Comparison of ENCODE assay signal across 3 cellular contexts in the genomic region with DNA sequence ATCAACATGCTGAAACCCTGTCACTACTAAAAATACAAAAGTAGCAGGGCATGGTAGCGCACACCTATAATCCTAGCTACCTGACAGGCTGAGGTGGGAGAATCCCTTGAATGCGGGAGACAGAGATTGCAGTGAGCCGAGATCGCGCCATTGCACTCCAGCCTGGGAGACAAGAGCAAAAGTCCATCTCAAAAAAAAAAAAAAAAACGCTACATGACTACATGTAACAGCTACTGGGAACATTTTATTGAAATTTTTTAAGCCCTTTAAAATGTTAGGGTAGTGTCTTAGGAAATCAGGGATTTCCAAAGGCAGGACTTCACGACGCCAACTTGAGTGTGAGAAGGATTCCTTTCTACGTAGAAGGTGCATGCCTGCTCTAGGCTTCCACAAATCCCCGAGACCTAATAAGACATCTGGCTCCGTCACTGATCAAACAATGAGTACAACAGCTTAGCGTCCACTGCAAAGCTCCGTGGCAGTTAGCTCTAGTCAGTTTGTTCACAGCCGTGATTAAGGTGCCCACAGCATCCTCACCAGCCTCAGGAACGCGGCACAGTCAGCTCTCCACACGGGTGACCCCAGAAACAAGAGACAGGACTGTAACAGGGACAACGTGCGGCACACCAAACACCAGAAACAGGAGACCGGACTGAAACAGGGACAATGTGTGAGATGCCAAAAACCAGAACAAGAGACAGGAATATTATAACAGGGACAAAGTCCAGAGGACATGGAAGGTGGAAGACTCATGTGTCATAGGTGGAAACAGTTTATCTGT.
TF ChIP-seq lines count a peak whose summit lies in the region.

No MANE protein-coding gene starts in this region.

TF ChIP-seq in A549, 52 proteins besides CTCF, POLR2A, EP300 and RAD21:
- no peak for TF ChIP-seq ZC3H11A (IDR thresholded peaks at IDR 0.05)
- TF ChIP-seq, protein P1, sequence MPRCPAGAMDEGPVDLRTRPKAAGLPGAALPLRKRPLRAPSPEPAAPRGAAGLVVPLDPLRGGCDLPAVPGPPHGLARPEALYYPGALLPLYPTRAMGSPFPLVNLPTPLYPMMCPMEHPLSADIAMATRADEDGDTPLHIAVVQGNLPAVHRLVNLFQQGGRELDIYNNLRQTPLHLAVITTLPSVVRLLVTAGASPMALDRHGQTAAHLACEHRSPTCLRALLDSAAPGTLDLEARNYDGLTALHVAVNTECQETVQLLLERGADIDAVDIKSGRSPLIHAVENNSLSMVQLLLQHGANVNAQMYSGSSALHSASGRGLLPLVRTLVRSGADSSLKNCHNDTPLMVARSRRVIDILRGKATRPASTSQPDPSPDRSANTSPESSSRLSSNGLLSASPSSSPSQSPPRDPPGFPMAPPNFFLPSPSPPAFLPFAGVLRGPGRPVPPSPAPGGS (IDR thresholded peaks at IDR 0.05), result no peak
TF ChIP-seq in A549: peak in this region for 0.

TF ChIP-seq in WTC11, 78 proteins besides CTCF, POLR2A, EP300 and RAD21 (continues in another document):
- TF ChIP-seq GTF2I (CRISPR knock-in tag; conservative IDR thresholded peaks at IDR 0.05), result no peak
- TF ChIP-seq ZNF423 (CRISPR knock-in tag; IDR thresholded peaks at IDR 0.05), result no peak
- TF ChIP-seq, protein P2, sequence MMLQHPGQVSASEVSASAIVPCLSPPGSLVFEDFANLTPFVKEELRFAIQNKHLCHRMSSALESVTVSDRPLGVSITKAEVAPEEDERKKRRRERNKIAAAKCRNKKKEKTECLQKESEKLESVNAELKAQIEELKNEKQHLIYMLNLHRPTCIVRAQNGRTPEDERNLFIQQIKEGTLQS (CRISPR knock-in tag; conservative IDR thresholded peaks at IDR 0.05), result no peak
- TF ChIP-seq FOXP1 (CRISPR knock-in tag; IDR thresholded peaks at IDR 0.05; ENCODE audit: borderline replicate concordance), result no peak
- no peak for TF ChIP-seq OVOL2 (CRISPR knock-in tag; IDR thresholded peaks at IDR 0.05; ENCODE audit: borderline replicate concordance)
- TF ChIP-seq, protein P3, sequence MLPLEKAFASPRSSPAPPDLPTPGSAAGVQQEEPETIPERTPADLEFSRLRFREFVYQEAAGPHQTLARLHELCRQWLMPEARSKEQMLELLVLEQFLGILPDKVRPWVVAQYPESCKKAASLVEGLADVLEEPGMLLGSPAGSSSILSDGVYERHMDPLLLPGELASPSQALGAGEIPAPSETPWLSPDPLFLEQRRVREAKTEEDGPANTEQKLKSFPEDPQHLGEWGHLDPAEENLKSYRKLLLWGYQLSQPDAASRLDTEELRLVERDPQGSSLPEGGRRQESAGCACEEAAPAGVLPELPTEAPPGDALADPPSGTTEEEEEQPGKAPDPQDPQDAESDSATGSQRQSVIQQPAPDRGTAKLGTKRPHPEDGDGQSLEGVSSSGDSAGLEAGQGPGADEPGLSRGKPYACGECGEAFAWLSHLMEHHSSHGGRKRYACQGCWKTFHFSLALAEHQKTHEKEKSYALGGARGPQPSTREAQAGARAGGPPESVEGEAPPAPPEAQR (CRISPR knock-in tag; IDR thresholded peaks at IDR 0.05), result no peak
- no peak for TF ChIP-seq ELF4 (CRISPR knock-in tag; IDR thresholded peaks at IDR 0.05; ENCODE audit: low read depth)
- TF ChIP-seq, protein P4, sequence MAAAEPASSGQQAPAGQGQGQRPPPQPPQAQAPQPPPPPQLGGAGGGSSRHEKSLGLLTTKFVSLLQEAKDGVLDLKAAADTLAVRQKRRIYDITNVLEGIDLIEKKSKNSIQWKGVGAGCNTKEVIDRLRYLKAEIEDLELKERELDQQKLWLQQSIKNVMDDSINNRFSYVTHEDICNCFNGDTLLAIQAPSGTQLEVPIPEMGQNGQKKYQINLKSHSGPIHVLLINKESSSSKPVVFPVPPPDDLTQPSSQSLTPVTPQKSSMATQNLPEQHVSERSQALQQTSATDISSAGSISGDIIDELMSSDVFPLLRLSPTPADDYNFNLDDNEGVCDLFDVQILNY (CRISPR knock-in tag; IDR thresholded peaks at IDR 0.05), result no peak
- no peak for TF ChIP-seq ZBTB21 (CRISPR knock-in tag; IDR thresholded peaks at IDR 0.05; ENCODE audit: borderline replicate concordance)
- TF ChIP-seq, protein P5, sequence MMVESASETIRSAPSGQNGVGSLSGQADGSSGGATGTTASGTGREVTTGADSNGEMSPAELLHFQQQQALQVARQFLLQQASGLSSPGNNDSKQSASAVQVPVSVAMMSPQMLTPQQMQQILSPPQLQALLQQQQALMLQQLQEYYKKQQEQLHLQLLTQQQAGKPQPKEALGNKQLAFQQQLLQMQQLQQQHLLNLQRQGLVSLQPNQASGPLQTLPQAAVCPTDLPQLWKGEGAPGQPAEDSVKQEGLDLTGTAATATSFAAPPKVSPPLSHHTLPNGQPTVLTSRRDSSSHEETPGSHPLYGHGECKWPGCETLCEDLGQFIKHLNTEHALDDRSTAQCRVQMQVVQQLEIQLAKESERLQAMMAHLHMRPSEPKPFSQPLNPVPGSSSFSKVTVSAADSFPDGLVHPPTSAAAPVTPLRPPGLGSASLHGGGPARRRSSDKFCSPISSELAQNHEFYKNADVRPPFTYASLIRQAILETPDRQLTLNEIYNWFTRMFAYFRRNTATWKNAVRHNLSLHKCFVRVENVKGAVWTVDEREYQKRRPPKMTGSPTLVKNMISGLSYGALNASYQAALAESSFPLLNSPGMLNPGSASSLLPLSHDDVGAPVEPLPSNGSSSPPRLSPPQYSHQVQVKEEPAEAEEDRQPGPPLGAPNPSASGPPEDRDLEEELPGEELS (CRISPR knock-in tag; IDR thresholded peaks at IDR 0.05), result no peak
- TF ChIP-seq, protein P6, sequence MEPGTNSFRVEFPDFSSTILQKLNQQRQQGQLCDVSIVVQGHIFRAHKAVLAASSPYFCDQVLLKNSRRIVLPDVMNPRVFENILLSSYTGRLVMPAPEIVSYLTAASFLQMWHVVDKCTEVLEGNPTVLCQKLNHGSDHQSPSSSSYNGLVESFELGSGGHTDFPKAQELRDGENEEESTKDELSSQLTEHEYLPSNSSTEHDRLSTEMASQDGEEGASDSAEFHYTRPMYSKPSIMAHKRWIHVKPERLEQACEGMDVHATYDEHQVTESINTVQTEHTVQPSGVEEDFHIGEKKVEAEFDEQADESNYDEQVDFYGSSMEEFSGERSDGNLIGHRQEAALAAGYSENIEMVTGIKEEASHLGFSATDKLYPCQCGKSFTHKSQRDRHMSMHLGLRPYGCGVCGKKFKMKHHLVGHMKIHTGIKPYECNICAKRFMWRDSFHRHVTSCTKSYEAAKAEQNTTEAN (CRISPR knock-in tag; IDR thresholded peaks at IDR 0.05), result no peak
- TF ChIP-seq, protein P7, sequence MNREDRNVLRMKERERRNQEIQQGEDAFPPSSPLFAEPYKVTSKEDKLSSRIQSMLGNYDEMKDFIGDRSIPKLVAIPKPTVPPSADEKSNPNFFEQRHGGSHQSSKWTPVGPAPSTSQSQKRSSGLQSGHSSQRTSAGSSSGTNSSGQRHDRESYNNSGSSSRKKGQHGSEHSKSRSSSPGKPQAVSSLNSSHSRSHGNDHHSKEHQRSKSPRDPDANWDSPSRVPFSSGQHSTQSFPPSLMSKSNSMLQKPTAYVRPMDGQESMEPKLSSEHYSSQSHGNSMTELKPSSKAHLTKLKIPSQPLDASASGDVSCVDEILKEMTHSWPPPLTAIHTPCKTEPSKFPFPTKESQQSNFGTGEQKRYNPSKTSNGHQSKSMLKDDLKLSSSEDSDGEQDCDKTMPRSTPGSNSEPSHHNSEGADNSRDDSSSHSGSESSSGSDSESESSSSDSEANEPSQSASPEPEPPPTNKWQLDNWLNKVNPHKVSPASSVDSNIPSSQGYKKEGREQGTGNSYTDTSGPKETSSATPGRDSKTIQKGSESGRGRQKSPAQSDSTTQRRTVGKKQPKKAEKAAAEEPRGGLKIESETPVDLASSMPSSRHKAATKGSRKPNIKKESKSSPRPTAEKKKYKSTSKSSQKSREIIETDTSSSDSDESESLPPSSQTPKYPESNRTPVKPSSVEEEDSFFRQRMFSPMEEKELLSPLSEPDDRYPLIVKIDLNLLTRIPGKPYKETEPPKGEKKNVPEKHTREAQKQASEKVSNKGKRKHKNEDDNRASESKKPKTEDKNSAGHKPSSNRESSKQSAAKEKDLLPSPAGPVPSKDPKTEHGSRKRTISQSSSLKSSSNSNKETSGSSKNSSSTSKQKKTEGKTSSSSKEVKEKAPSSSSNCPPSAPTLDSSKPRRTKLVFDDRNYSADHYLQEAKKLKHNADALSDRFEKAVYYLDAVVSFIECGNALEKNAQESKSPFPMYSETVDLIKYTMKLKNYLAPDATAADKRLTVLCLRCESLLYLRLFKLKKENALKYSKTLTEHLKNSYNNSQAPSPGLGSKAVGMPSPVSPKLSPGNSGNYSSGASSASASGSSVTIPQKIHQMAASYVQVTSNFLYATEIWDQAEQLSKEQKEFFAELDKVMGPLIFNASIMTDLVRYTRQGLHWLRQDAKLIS (CRISPR knock-in tag; IDR thresholded peaks at IDR 0.05; ENCODE audit: borderline replicate concordance), result no peak
- TF ChIP-seq CREM (CRISPR knock-in tag; IDR thresholded peaks at IDR 0.05), result no peak

TF ChIP-seq in liver, 16 proteins besides CTCF, POLR2A, EP300 and RAD21:
- TF ChIP-seq FOXA1 (IDR thresholded peaks at IDR 0.05) (peak; percentile 12), FOXA2 (IDR thresholded peaks at IDR 0.05) (peak; percentile 10), SP1 (IDR thresholded peaks at IDR 0.05) (no peak), JUND (IDR thresholded peaks at IDR 0.05) (no peak), YY1 (IDR thresholded peaks at IDR 0.05) (peak; percentile 49), RXRA (IDR thresholded peaks at IDR 0.05) (peak in 1 of 2 donors; percentile 39), HNF4A (conservative IDR thresholded peaks at IDR 0.05) (peak; percentile 52 to 76)
- TF ChIP-seq, protein P8, sequence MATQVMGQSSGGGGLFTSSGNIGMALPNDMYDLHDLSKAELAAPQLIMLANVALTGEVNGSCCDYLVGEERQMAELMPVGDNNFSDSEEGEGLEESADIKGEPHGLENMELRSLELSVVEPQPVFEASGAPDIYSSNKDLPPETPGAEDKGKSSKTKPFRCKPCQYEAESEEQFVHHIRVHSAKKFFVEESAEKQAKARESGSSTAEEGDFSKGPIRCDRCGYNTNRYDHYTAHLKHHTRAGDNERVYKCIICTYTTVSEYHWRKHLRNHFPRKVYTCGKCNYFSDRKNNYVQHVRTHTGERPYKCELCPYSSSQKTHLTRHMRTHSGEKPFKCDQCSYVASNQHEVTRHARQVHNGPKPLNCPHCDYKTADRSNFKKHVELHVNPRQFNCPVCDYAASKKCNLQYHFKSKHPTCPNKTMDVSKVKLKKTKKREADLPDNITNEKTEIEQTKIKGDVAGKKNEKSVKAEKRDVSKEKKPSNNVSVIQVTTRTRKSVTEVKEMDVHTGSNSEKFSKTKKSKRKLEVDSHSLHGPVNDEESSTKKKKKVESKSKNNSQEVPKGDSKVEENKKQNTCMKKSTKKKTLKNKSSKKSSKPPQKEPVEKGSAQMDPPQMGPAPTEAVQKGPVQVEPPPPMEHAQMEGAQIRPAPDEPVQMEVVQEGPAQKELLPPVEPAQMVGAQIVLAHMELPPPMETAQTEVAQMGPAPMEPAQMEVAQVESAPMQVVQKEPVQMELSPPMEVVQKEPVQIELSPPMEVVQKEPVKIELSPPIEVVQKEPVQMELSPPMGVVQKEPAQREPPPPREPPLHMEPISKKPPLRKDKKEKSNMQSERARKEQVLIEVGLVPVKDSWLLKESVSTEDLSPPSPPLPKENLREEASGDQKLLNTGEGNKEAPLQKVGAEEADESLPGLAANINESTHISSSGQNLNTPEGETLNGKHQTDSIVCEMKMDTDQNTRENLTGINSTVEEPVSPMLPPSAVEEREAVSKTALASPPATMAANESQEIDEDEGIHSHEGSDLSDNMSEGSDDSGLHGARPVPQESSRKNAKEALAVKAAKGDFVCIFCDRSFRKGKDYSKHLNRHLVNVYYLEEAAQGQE (IDR thresholded peaks at IDR 0.05), result peak; percentile 61
